Comparison of ENCODE assay signal across 8 cellular contexts in the genomic region with DNA sequence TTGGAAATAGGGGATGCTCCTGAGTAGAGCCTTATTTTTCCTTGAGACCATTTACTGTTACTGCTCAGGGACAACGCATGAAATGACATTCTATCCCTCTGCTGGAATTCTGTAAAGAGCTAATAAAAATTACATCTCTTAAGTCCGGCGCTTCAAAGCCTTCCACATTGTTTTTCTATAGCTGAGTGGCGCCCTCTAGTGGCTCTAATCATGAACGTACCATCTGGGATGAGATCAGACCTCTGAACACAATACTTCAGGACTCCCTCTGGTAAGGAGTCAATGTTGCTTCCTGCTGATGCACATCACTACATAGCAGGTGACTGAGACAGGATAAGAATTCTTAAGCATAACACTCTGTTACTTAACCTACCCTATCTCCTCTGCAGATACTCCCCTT. TPM values are rescaled to one million over a fixed set of nuclear protein-coding genes. Genes with fewer than 3 reads are reported as not detected.
DNase-seq lines count a peak whose midpoint lies in the region; ATAC-seq and TF ChIP-seq lines count a peak whose summit lies in the region.

No MANE protein-coding gene starts in this region.

- H3K4me3 ChIP-seq in fibroblast of mammary gland (ENCODE audit: control insufficient read depth, low read depth, low read length) = no peak overlapping the region

- H3K36me3 Mint-ChIP-seq in osteocyte (ENCODE audit: unreplicated experiment) = no peaks in the 10 kb centered on the region

- H3K27ac Mint-ChIP-seq in osteocyte (ENCODE audit: unreplicated experiment) = no peak overlapping the region

- ATAC-seq in GM19035 (IDR thresholded peaks at IDR 0.05; ENCODE audit: unreplicated experiment) (peak; percentile 98), HG03175 (IDR thresholded peaks at IDR 0.05; ENCODE audit: unreplicated experiment) (peak; percentile 87)

- TF ChIP-seq CTCF in fibroblast of mammary gland (conservative IDR thresholded peaks at IDR 0.05; ENCODE audit: control insufficient read depth, insufficient read depth, low read depth, low read length) (peak; percentile 70), osteocyte (IDR thresholded peaks at IDR 0.05) (peak; percentile 53)

- peaks cover under 1% of the 10 kb centered on the region for H3K4me1 Mint-ChIP-seq in osteocyte (ENCODE audit: unreplicated experiment)

- peaks cover 8% of the 10 kb centered on the region for H3K9me3 Mint-ChIP-seq in osteocyte (ENCODE audit: unreplicated experiment)

- peak; percentile 63 for DNase-seq in CD1c-positive myeloid dendritic cell (ENCODE audit: extremely low spot score)
- DNase-seq in NOMO-1 treated with DMSO at 0.1 percent for 48 hours (lab: John Stamatoyannopoulos, UW; ENCODE audit: unreplicated experiment) = peak; percentile 15
- DNase-seq in activated T-cell treated with anti-CD3 and anti-CD28 coated beads for 24 hours (ENCODE audit: low read depth) = peak; percentile 37
- peak; percentile 63 for DNase-seq in fibroblast of mammary gland (ENCODE audit: low read depth)
- DNase-seq in osteocyte (ENCODE audit: extremely low spot score, unreplicated experiment) = no peak
- no peak for DNase-seq in DMS79 treated with DMSO at 0.1 percent for 48 hours (lab: John Stamatoyannopoulos, UW)

- no peaks in the 10 kb centered on the region for H3K27me3 Mint-ChIP-seq in osteocyte (ENCODE audit: unreplicated experiment)

- H3K4me3 Mint-ChIP-seq in osteocyte (ENCODE audit: unreplicated experiment) = no peak overlapping the region

RNA-seq across cellular contexts. Expression of a gene that starts 6.0 kb away (rescaled TPM):
- total RNA-seq in osteocyte = 1.6 and 2.7 TPM in 2 replicates

RNA-seq across cellular contexts. Expression of a gene that starts 6.2 kb away (rescaled TPM):
- 166 TPM in 2 replicates for total RNA-seq in osteocyte

Comparison
In these comparisons a context has a peak if more than half of its experiments do, and no peak if none do; other contexts are left out.
1. DNase-seq: peak in CD1c-positive myeloid dendritic cell (single experiment), NOMO-1 treated with DMSO at 0.1 percent for 48 hours (single experiment), activated T-cell treated with anti-CD3 and anti-CD28 coated beads for 24 hours (single experiment) and fibroblast of mammary gland (single experiment); none in osteocyte (single experiment) and DMS79 treated with DMSO at 0.1 percent for 48 hours (single experiment).